Comparison of ENCODE assay signal across 23 cellular contexts in genomic region chr16:89572478-89573205, GRCh38. TPM values are rescaled to one million over a fixed set of nuclear protein-coding genes. Genes with fewer than 3 reads are reported as not detected.
A peak's percentile ranks its signal among the peaks of the same experiment; 100 is the strongest.
DNase-seq lines count a peak whose midpoint lies in the region; ATAC-seq and TF ChIP-seq lines count a peak whose summit lies in the region.
"Had no signal": no experiment of that assay in that cellular context is flagged by ENCODE, and none has a peak within 500 bp of the region (broad histone marks: within the 10 kb centered on the region; RNA-seq: fewer than 3 reads in every experiment).

No MANE protein-coding gene starts in this region.

- CTCF ChIA-PET in activated CD4-positive, alpha-beta T cell treated with anti-CD3 and anti-CD28 coated beads, Interleukin-2, amount 10 ng/mL, durations not matched to agents 7 days and 5 days (lab: Charles Lee), result no interaction called here
- CTCF ChIA-PET in OCI-LY7 (lab: Charles Lee; ENCODE audit: unreplicated experiment), result no interaction called here

- H3K4me3 ChIP-seq in OCI-LY7 (ENCODE audit: low read depth, low read length, poor library complexity, severe bottlenecking) (no peak overlapping the region), trophoblast cell (ENCODE audit: low read depth, low read length) (no peak overlapping the region)
- H3K4me3 ChIP-seq: breast epithelium, psoas muscle, vagina had no signal

- no peak for TF ChIP-seq CTCF in OCI-LY7 (conservative IDR thresholded peaks at IDR 0.05; ENCODE audit: low read length)

- no peaks in the 10 kb centered on the region for H3K9me3 Mint-ChIP-seq in activated CD4-positive, alpha-beta T cell treated with anti-CD3 and anti-CD28 coated beads, Interleukin-2, amount 10 ng/mL, durations not matched to agents 7 days and 5 days
- H3K9me3 Mint-ChIP-seq: CD4-positive, alpha-beta memory T cell; dendritic cell treated with granulocyte-macrophage colony-stimulating factor and Interleukin-4, amounts not matched to agents 40 ng/mL and 50 ng/mL, for 4 days had no signal

- POLR2A ChIA-PET in activated CD4-positive, alpha-beta T cell treated with anti-CD3 and anti-CD28 coated beads, Interleukin-2, amount 10 ng/mL, durations not matched to agents 7 days and 5 days (lab: Charles Lee), result no interaction called here
- POLR2A ChIA-PET in OCI-LY7 (lab: Charles Lee), result interaction anchor here (0.6 kb wide), 1 partner anchor 292 kb away, joined by 3 read pairs; no protein-coding TSS in a partner anchor

- H3K18ac ChIP-seq in trophoblast cell (ENCODE audit: low read length), result no peak overlapping the region

- H3K27me3 Mint-ChIP-seq in activated CD4-positive, alpha-beta T cell treated with anti-CD3 and anti-CD28 coated beads, Interleukin-2, amount 10 ng/mL, durations not matched to agents 7 days and 5 days, result peaks cover 9% of the 10 kb centered on the region

- intact Hi-C loops in OCI-LY7 (cut with micrococcal nuclease; ENCODE audit: unreplicated experiment), result loop anchor here (5.0 kb wide), 1 partner anchor 70 kb away; no protein-coding TSS in a partner anchor
- intact Hi-C loops in left cardiac atrium (cut with DNase I), result loop anchor here in 1 of 2 donors (5.0 kb wide), 1 partner anchor 70 kb away; no protein-coding TSS in a partner anchor

- no peak overlapping the region for H4K12ac ChIP-seq in trophoblast cell (ENCODE audit: low read depth, low read length)

- H2AFZ ChIP-seq in OCI-LY7 (ENCODE audit: low read length) (peak overlapping the region; percentile 3; the same call in 1 of the 2 replicates), trophoblast cell (ENCODE audit: insufficient read depth, low read length, poor library complexity) (no peak overlapping the region)

- H2AK5ac ChIP-seq in trophoblast cell (ENCODE audit: low read length), result peak overlapping the region; percentile 20

- H3K4me1 ChIP-seq in OCI-LY7 (ENCODE audit: insufficient read depth, low read length, poor library complexity, severe bottlenecking) (peaks cover 23% of the 10 kb centered on the region), trophoblast cell (ENCODE audit: control insufficient read depth in 1 of 2, insufficient read depth in 2 of 2, low read length in 2 of 2) (peaks cover 14 to 19% of the 10 kb centered on the region in 2 experiments)
- H3K4me1 ChIP-seq: psoas muscle had no signal

- H3K36me3 ChIP-seq in OCI-LY7 (ENCODE audit: insufficient read depth, low read length) (no peaks in the 10 kb centered on the region), trophoblast cell (ENCODE audit: control insufficient read depth in 1 of 2, insufficient read depth in 2 of 2, low read length in 2 of 2) (no peaks in the 10 kb centered on the region)
- H3K36me3 ChIP-seq: breast epithelium, vagina had no signal

- H3K9me2 ChIP-seq in OCI-LY7 (ENCODE audit: insufficient read depth, low read length), result no peaks in the 10 kb centered on the region

- H3K9me3 ChIP-seq in OCI-LY7 (ENCODE audit: low read length), result no peaks in the 10 kb centered on the region
- peaks cover 14% of the 10 kb centered on the region for H3K9me3 ChIP-seq in trophoblast cell (ENCODE audit: insufficient read depth, low read depth, low read length)
- H3K9me3 ChIP-seq: breast epithelium, psoas muscle, vagina had no signal

- H2BK120ac ChIP-seq in trophoblast cell (ENCODE audit: insufficient read depth, low read length, poor library complexity), result no peak overlapping the region

- H3K27ac ChIP-seq in OCI-LY7 (ENCODE audit: low read depth, low read length, poor library complexity, severe bottlenecking) (peak overlapping the region; percentile 29), trophoblast cell (ENCODE audit: low read depth, low read length) (no peak overlapping the region)
- H3K27ac ChIP-seq: breast epithelium, HL-60, psoas muscle, vagina had no signal

- H3K9ac ChIP-seq in trophoblast cell (ENCODE audit: low read length), result no peak overlapping the region

- H2BK12ac ChIP-seq in trophoblast cell (ENCODE audit: low read length), result peak overlapping the region; percentile 16

- ATAC-seq in left cardiac atrium (no peak), HG03565 (IDR thresholded peaks at IDR 0.05; ENCODE audit: unreplicated experiment) (no peak)
- ATAC-seq: HCT116, psoas muscle had no signal

- no peak for DNase-seq in activated CD4-positive, alpha-beta T cell treated with anti-CD3 and anti-CD28 coated beads, Interleukin-2, amount 10 ng/mL, durations not matched to agents 7 days and 5 days
- no peak for DNase-seq in activated CD4-positive, alpha-beta T cell treated with anti-CD3 and anti-CD28 coated beads for 1 hour
- DNase-seq in OCI-LY7 (ENCODE audit: low spot score) (peak; percentile 33), left kidney (ENCODE audit: low read depth, low spot score) (peak; percentile 61), trophoblast cell (no peak), left cardiac atrium (no peak), GM03348 (ENCODE audit: low spot score) (no peak)
- DNase-seq: activated CD4-positive, alpha-beta T cell treated with anti-CD3 and anti-CD28 coated beads, Interleukin-2, amount 50 U/mL, for 4 hours; activated T-cell treated with anti-CD3 and anti-CD28 coated beads, Interleukin-2, amount 50 U/mL, for 48 hours; CD4-positive, alpha-beta memory T cell; hippocampal formation; islet precursor cell; NCI-H2029; NCI-H345 had no signal

- H3K4ac ChIP-seq in trophoblast cell (ENCODE audit: low read depth, low read length), result no peak overlapping the region

- peaks cover 29% of the 10 kb centered on the region for H3K27me3 ChIP-seq in trophoblast cell (ENCODE audit: insufficient read depth, low read length)

- peaks cover 20% of the 10 kb centered on the region for H3K4me1 Mint-ChIP-seq in activated CD4-positive, alpha-beta T cell treated with anti-CD3 and anti-CD28 coated beads, Interleukin-2, amount 10 ng/mL, durations not matched to agents 7 days and 5 days

- no peaks in the 10 kb centered on the region for H3K79me2 ChIP-seq in OCI-LY7 (ENCODE audit: insufficient read depth, low read depth, low read length)
- H3K79me2 ChIP-seq in trophoblast cell (ENCODE audit: control insufficient read depth, insufficient read depth, low read length, poor library complexity), result no peaks in the 10 kb centered on the region

- H3K27ac Mint-ChIP-seq in activated CD4-positive, alpha-beta T cell treated with anti-CD3 and anti-CD28 coated beads, Interleukin-2, amount 10 ng/mL, durations not matched to agents 7 days and 5 days, result peak overlapping the region; percentile 68
- H3K27ac Mint-ChIP-seq: dendritic cell treated with granulocyte-macrophage colony-stimulating factor and Interleukin-4, amounts not matched to agents 40 ng/mL and 50 ng/mL, for 4 days had no signal

- no CpG with 5 or more reads among the region's 19 CpGs for WGBS in trophoblast cell (ENCODE audit: extremely low coverage, insufficient coverage, insufficient read length)

- no peaks in the 10 kb centered on the region for H4K20me1 ChIP-seq in OCI-LY7 (ENCODE audit: insufficient read depth, low read length)

- no peak overlapping the region for H4K8ac ChIP-seq in trophoblast cell (ENCODE audit: low read depth, low read length)

- peaks cover under 1% of the 10 kb centered on the region for H3K36me3 Mint-ChIP-seq in activated CD4-positive, alpha-beta T cell treated with anti-CD3 and anti-CD28 coated beads, Interleukin-2, amount 10 ng/mL, durations not matched to agents 7 days and 5 days (ENCODE audit: low read depth)
- H3K36me3 Mint-ChIP-seq: CD4-positive, alpha-beta memory T cell had no signal

- no peak overlapping the region for H3K4me3 Mint-ChIP-seq in activated CD4-positive, alpha-beta T cell treated with anti-CD3 and anti-CD28 coated beads, Interleukin-2, amount 10 ng/mL, durations not matched to agents 7 days and 5 days
- H3K4me3 Mint-ChIP-seq: dendritic cell treated with granulocyte-macrophage colony-stimulating factor and Interleukin-4, amounts not matched to agents 40 ng/mL and 50 ng/mL, for 4 days had no signal

- peaks cover 2% of the 10 kb centered on the region for H3K79me1 ChIP-seq in trophoblast cell (ENCODE audit: low read length)

- H3K23ac ChIP-seq in trophoblast cell (ENCODE audit: low read length), result no peak overlapping the region

- H2BK5ac ChIP-seq in trophoblast cell (ENCODE audit: low read depth, low read length, poor library complexity), result no peak overlapping the region

- peak overlapping the region; percentile 65 for H4K91ac ChIP-seq in trophoblast cell (ENCODE audit: low read depth, low read length)

- H3K4me2 ChIP-seq in OCI-LY7 (ENCODE audit: low read length), result peak overlapping the region; percentile 40
- H3K4me2 ChIP-seq in trophoblast cell (ENCODE audit: low read length), result no peak overlapping the region

- no peak overlapping the region for H3K14ac ChIP-seq in trophoblast cell (ENCODE audit: low read length)

- no TSS peak for BruUV-seq in OCI-LY7 (replicated peaks; lab: Mats Ljungman, UMichigan)

RNA-seq across cellular contexts. Expression of gene CPNE7, which starts 2.9 kb away (rescaled TPM):
- total RNA-seq in activated CD4-positive, alpha-beta T cell treated with anti-CD3 and anti-CD28 coated beads, Interleukin-2, amount 10 ng/mL, durations not matched to agents 7 days and 5 days, result 1 to 10 TPM; 5.1 to 5.7 TPM
- 0.33 TPM in 1 of 2 replicates, not detected in the other for total RNA-seq in OCI-LY7 (2014; rRNA removed; shearing (Covaris generic))
- total RNA-seq in OCI-LY7 (2022) (0.83 TPM in 1 of 2 replicates, not detected in the other), left cardiac atrium (not detected)
- polyA plus RNA-seq in trophoblast cell (2013), result 0.23 and 0.37 TPM in 2 replicates
- total RNA-seq: psoas muscle, subcutaneous adipose tissue had no signal

RNA-seq across cellular contexts. Expression of gene RPL13, which starts 12.2 kb away (rescaled TPM):
- total RNA-seq in activated CD4-positive, alpha-beta T cell treated with anti-CD3 and anti-CD28 coated beads, Interleukin-2, amount 10 ng/mL, durations not matched to agents 7 days and 5 days, result 1,000 to 10,000 TPM; 1,763 to 2,076 TPM
- total RNA-seq in OCI-LY7 (2014; rRNA removed; shearing (Covaris generic)), result 7,440 and 9,791 TPM in 2 replicates
- total RNA-seq in OCI-LY7 (2022) (2,903 and 2,928 TPM in 2 replicates), left cardiac atrium (1,000 to 10,000 TPM; 1,319 to 1,367 TPM)
- 2,265 and 2,343 TPM in 2 replicates for polyA plus RNA-seq in trophoblast cell (2013)

RNA-seq across cellular contexts. Expression of gene DPEP1, which starts 40.8 kb away (rescaled TPM):
- not detected for total RNA-seq in activated CD4-positive, alpha-beta T cell treated with anti-CD3 and anti-CD28 coated beads, Interleukin-2, amount 10 ng/mL, durations not matched to agents 7 days and 5 days
- total RNA-seq in OCI-LY7 (2014; rRNA removed; shearing (Covaris generic)), result not detected in 2 replicates
- not detected in 2 replicates for total RNA-seq in OCI-LY7 (2022)
- 0.04 TPM in 1 of 2 replicates, not detected in the other for polyA plus RNA-seq in trophoblast cell (2013)
- not detected for total RNA-seq in left cardiac atrium
- total RNA-seq: CD4-positive, alpha-beta memory T cell; fibroblast of villous mesenchyme; psoas muscle; vagina had no signal
- polyA plus RNA-seq: CD4-positive, alpha-beta memory T cell had no signal

Comparison
In these comparisons a context has a peak if more than half of its experiments do, and no peak if none do; other contexts are left out.
1. DNase-seq: peak in OCI-LY7 (single experiment) and left kidney (single experiment); none in activated CD4-positive, alpha-beta T cell treated with anti-CD3 and anti-CD28 coated beads, Interleukin-2, amount 10 ng/mL, durations not matched to agents 7 days and 5 days (single experiment), activated CD4-positive, alpha-beta T cell treated with anti-CD3 and anti-CD28 coated beads for 1 hour (single experiment), trophoblast cell (0 of 2), left cardiac atrium (single experiment) and GM03348 (single experiment).